Comparison of ENCODE assay signal across 18 cellular contexts in the genomic region with DNA sequence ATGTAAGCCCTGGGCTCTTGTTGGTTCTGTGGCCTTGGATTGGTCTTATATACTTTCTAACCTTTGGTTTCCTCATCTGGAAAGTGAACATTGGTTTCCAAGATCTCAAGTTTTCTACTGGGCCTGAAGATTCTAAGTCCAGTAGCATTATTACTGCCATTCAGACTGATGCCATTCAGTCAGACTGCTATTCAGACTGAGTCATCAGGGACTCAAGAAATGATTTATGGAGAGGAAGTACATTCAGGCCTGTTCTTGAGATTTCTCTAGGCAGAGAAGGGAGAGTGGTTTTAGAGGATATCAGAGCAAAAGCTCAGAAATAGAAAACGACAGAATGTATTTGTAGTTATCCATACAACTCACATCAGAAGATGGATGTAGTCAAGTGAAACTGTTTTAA.
DNase-seq lines count a peak whose midpoint lies in the region; ATAC-seq and TF ChIP-seq lines count a peak whose summit lies in the region.
"Had no signal": no experiment of that assay in that cellular context is flagged by ENCODE, and none has a peak within 500 bp of the region (broad histone marks: within the 10 kb centered on the region; RNA-seq: fewer than 3 reads in every experiment).

No MANE protein-coding gene starts in this region.

- H2BK12ac ChIP-seq in mesenchymal stem cell (ENCODE audit: low read length in 2 of 2) = no peak overlapping the region

- H3K27me3 ChIP-seq in brain microvascular endothelial cell (replicated peaks) (no peaks in the 10 kb centered on the region), mesenchymal stem cell (ENCODE audit: control insufficient read depth in 1 of 2, insufficient read depth in 1 of 2, low read length in 2 of 2) (no peaks in the 10 kb centered on the region), sigmoid colon (no peaks in the 10 kb centered on the region)

- TF ChIP-seq CTCF in brain microvascular endothelial cell (IDR thresholded peaks at IDR 0.05; ENCODE audit: low read depth, low read length, missing control alignments) (no peak), sigmoid colon (IDR thresholded peaks at IDR 0.05) (no peak)

- no peak overlapping the region for H3K23ac ChIP-seq in mesenchymal stem cell (ENCODE audit: low read length in 2 of 2)

- H4K8ac ChIP-seq in mesenchymal stem cell (ENCODE audit: low read length) = no peak overlapping the region

- H3K27ac ChIP-seq in brain microvascular endothelial cell = no peak overlapping the region
- H3K27ac ChIP-seq in mesenchymal stem cell (ENCODE audit: low read length, poor library complexity, severe bottlenecking) = no peak overlapping the region
- no peak overlapping the region for H3K27ac ChIP-seq in sigmoid colon

- H2BK120ac ChIP-seq in mesenchymal stem cell (ENCODE audit: low read depth, low read length) = no peak overlapping the region

- no peak for TF ChIP-seq EP300 in sigmoid colon (IDR thresholded peaks at IDR 0.05)

- no peak overlapping the region for H3K4me3 ChIP-seq in brain microvascular endothelial cell (ENCODE audit: low read depth, low read length)
- no peak overlapping the region for H3K4me3 ChIP-seq in mesenchymal stem cell (ENCODE audit: insufficient read depth in 1 of 2, low read depth in 1 of 2, low read length in 2 of 2)
- no peak overlapping the region for H3K4me3 ChIP-seq in sigmoid colon

- H3K79me1 ChIP-seq in mesenchymal stem cell (replicated peaks; ENCODE audit: low read length, poor library complexity, severe bottlenecking) = no peaks in the 10 kb centered on the region

- DNase-seq in NCI-H226 (peak; percentile 73), brain microvascular endothelial cell (peak; percentile 29), mesenchymal stem cell (peak; percentile 71), hypothalamus (lab: John Stamatoyannopoulos, UW) (no peak), NCI-H2227 treated with DMSO at 0.1 percent for 48 hours (lab: John Stamatoyannopoulos, UW) (no peak), sigmoid colon (no peak)
- DNase-seq: activated CD4-positive, alpha-beta T cell treated with anti-CD3 and anti-CD28 coated beads for 48 hours; activated naive CD8-positive, alpha-beta T cell treated with anti-CD3 and anti-CD28 coated beads, Interleukin-2, amount 10 ng/mL, durations not matched to agents 7 days and 5 days; activated T-cell treated with anti-CD3 and anti-CD28 coated beads for 4 hours; C1 segment of cervical spinal cord; cerebellar nuclear complex; DMS79 treated with DMSO at 0.1 percent for 48 hours; hippocampal formation; left ventricle myocardium superior; natural killer cell; NCI-H1105 treated with DMSO at 0.1 percent for 48 hours had no signal

- H3K4me2 ChIP-seq in mesenchymal stem cell (ENCODE audit: low read length, poor library complexity, severe bottlenecking) = no peak overlapping the region

- H3K4ac ChIP-seq in mesenchymal stem cell (ENCODE audit: low read depth in 1 of 2, low read length in 2 of 2) = no peak overlapping the region

- H2AK5ac ChIP-seq in mesenchymal stem cell (ENCODE audit: low read length, severe bottlenecking) = no peak overlapping the region

- no peak overlapping the region for H4K91ac ChIP-seq in mesenchymal stem cell (ENCODE audit: low read length)

- in situ Hi-C loops in brain microvascular endothelial cell (cut with HindIII; ENCODE audit: low pct_ligation_motif_present, low sequenced_read_pairs) = no loop called here

- ATAC-seq in GM18868 (IDR thresholded peaks at IDR 0.05; ENCODE audit: unreplicated experiment) = peak; percentile 51
- no peak for ATAC-seq in GM19351 (IDR thresholded peaks at IDR 0.05; ENCODE audit: unreplicated experiment)
- ATAC-seq: left ventricle myocardium superior, natural killer cell had no signal

- H2BK15ac ChIP-seq in mesenchymal stem cell (ENCODE audit: low read depth, poor library complexity, severe bottlenecking) = no peak overlapping the region

- intact Hi-C loops in sigmoid colon (cut with DNase I) = no loop called here

- no peak overlapping the region for H3K18ac ChIP-seq in mesenchymal stem cell (ENCODE audit: low read depth in 1 of 2, low read length in 2 of 2)

- no CpG with 5 or more reads among the region's 1 CpG for WGBS in mesenchymal stem cell
- WGBS in sigmoid colon, 2 donors = 46 to 76% methylated on average over 1 of the region's 1 CpG

- H3K9me3 ChIP-seq in mesenchymal stem cell (ENCODE audit: control insufficient read depth, low read length) (peaks cover 3% of the 10 kb centered on the region), sigmoid colon (no peaks in the 10 kb centered on the region)

- no peak overlapping the region for H3K9ac ChIP-seq in mesenchymal stem cell (ENCODE audit: low read length)

- H2BK5ac ChIP-seq in mesenchymal stem cell (ENCODE audit: low read depth, low read length, poor library complexity, severe bottlenecking) = no peak overlapping the region

- H3K36me3 ChIP-seq in brain microvascular endothelial cell (replicated peaks) (no peaks in the 10 kb centered on the region), mesenchymal stem cell (ENCODE audit: control insufficient read depth in 1 of 2, insufficient read depth in 2 of 2, low read depth in 1 of 2, low read length in 2 of 2) (no peaks in the 10 kb centered on the region), sigmoid colon (no peaks in the 10 kb centered on the region)

- H2AFZ ChIP-seq in mesenchymal stem cell (ENCODE audit: low read depth, low read length) = no peak overlapping the region

- no peaks in the 10 kb centered on the region for H3K4me1 ChIP-seq in mesenchymal stem cell (ENCODE audit: control insufficient read depth, insufficient read depth, low read depth, low read length)
- peaks cover 0 to 7% (median 0%) of the 10 kb centered on the region in 4 donors for H3K4me1 ChIP-seq in sigmoid colon

- no peak for TF ChIP-seq POLR2A in sigmoid colon (IDR thresholded peaks at IDR 0.05)

- no peak overlapping the region for H3K14ac ChIP-seq in mesenchymal stem cell (ENCODE audit: low read length in 2 of 2)

Comparison
In these comparisons a context has a peak if more than half of its experiments do, and no peak if none do; other contexts are left out.
1. DNase-seq: peak in NCI-H226 (single experiment), brain microvascular endothelial cell (single experiment) and mesenchymal stem cell (single experiment); none in hypothalamus (0 of 51), NCI-H2227 treated with DMSO at 0.1 percent for 48 hours (single experiment) and sigmoid colon (single experiment).